8 cellular contexts compared by ENCODE assay signal in genomic region chr4:53702334-53703266, GRCh38.
DNase-seq lines count a peak whose midpoint lies in the region; ATAC-seq and TF ChIP-seq lines count a peak whose summit lies in the region.

No MANE protein-coding gene starts in this region.

- H3K27me3 Mint-ChIP-seq in neural progenitor cell (ENCODE audit: insufficient read depth, low read depth) = peaks cover 2% of the 10 kb centered on the region

- peaks cover 10% of the 10 kb centered on the region for H3K4me1 ChIP-seq in neural progenitor cell

- no peaks in the 10 kb centered on the region for H3K36me3 Mint-ChIP-seq in neural progenitor cell

- ATAC-seq in GM18511 (IDR thresholded peaks at IDR 0.05; ENCODE audit: unreplicated experiment) (peak; percentile 75), HG02870 (IDR thresholded peaks at IDR 0.05; ENCODE audit: unreplicated experiment) (peak; percentile 67)

- H3K4me1 Mint-ChIP-seq in neural progenitor cell = peaks cover 17% of the 10 kb centered on the region

- H3K79me2 ChIP-seq in neural progenitor cell (ENCODE audit: low read depth) = no peaks in the 10 kb centered on the region

- H3K4me3 ChIP-seq in AG10803 (ENCODE audit: low read length) = peak overlapping the region; percentile 19
- peak overlapping the region in 1 of 2 donors; percentile 7 for H3K4me3 ChIP-seq in foreskin fibroblast (ENCODE audit: low read depth in 1 of 2, low read length in 2 of 2)
- H3K4me3 ChIP-seq in neural progenitor cell = no peak overlapping the region

- no peaks in the 10 kb centered on the region for H4K20me1 ChIP-seq in neural progenitor cell (ENCODE audit: low read depth)

- peaks cover 3% of the 10 kb centered on the region for H3K9me3 Mint-ChIP-seq in neural progenitor cell

- H3K9me3 ChIP-seq in neural progenitor cell (ENCODE audit: low read depth) = no peaks in the 10 kb centered on the region

- peak; percentile 31; the same call in 1 of the 2 replicates for TF ChIP-seq CTCF in AG10803 (conservative IDR thresholded peaks at IDR 0.05; ENCODE audit: low read length)
- TF ChIP-seq CTCF in foreskin fibroblast (IDR thresholded peaks at IDR 0.05; ENCODE audit: low read depth, low read length) = no peak
- TF ChIP-seq CTCF in neural progenitor cell (IDR thresholded peaks at IDR 0.05) = peak; percentile 10

- no peaks in the 10 kb centered on the region for H3K27me3 ChIP-seq in neural progenitor cell

- H3K9ac ChIP-seq in neural progenitor cell = no peak overlapping the region

- no peaks in the 10 kb centered on the region for H3K36me3 ChIP-seq in neural progenitor cell

- DNase-seq in AG10803 (ENCODE audit: low read depth) (peak; percentile 82), NCI-H146 (lab: John Stamatoyannopoulos, UW) (peak; percentile 100), UCSD-AML1 (lab: John Stamatoyannopoulos, UW; ENCODE audit: unreplicated experiment) (peak; percentile 60), foreskin fibroblast (peak; percentile 79 to 90), neural progenitor cell (ENCODE audit: low spot score) (peak; percentile 50), NCI-H1048 (lab: John Stamatoyannopoulos, UW) (no peak)

- peak overlapping the region; percentile 35 for H3K4me2 ChIP-seq in neural progenitor cell

- peaks cover 8% of the 10 kb centered on the region for H3F3A ChIP-seq in neural progenitor cell (ENCODE audit: low read depth)

- H3K4me3 Mint-ChIP-seq in neural progenitor cell = no peak overlapping the region

- H2AFZ ChIP-seq in neural progenitor cell (replicated peaks) = peak overlapping the region; percentile 74

- H3K27ac ChIP-seq in neural progenitor cell = no peak overlapping the region

- H3K27ac Mint-ChIP-seq in neural progenitor cell = peak overlapping the region; percentile 12
